ENCODE assay signal across 1 cellular context in the genomic region with DNA sequence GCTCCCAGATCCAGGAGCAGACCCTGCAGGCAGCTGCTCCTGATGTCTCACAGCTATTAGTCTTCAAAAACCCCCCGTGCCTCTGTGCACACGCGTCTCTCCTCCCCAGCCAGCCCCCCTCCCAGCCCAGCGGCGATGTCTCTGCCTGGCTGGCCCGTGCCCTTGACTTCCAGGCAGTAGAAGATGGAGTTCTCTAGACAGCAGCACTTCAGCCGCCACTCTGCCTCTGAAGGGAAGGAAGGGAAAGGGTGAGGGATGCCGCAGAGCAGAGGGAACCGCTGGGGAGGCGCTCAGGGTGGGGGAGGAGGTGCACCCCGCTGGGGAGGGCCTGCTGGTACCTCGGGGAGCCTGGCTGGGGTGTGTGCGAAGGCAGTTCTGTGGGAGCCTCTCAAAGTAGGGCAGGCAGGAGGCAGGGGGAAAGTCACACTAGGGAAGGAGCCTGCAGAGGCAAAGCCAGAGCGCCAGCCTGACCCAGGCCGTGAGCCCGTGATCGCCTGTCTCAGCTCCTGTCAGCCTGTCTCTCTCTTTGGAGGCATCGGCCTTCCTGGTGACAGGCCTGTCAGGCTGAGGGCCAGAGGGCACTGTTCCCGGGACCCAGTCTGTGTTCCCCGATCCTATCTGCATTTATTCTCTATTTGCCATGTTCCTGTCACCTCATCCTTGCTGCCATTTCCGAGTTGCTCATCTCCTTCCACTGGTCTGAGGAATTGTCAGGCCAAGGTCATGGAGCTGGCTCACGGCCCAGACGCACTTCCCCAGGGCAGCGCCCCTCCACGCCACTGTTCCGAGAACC.
TF ChIP-seq lines count a peak whose summit lies in the region.

No MANE protein-coding gene starts in this region.

TF ChIP-seq in HepG2, 621 proteins besides CTCF, POLR2A, EP300 and RAD21:
- peak; percentile 23; the same call in 1 of the 2 replicates for TF ChIP-seq RXRA (CRISPR knock-in tag; IDR thresholded peaks at IDR 0.05)
- TF ChIP-seq ZNF747 (CRISPR knock-in tag; IDR thresholded peaks at IDR 0.05; ENCODE audit: borderline replicate concordance) = no peak
TF ChIP-seq in HepG2: peak in this region for 1.
